ENCODE assay signal across 32 cellular contexts in genomic region chr6:158607411-158608170, GRCh38. TPM values are rescaled to one million over a fixed set of nuclear protein-coding genes. Genes with fewer than 3 reads are reported as not detected.
DNase-seq lines count a peak whose midpoint lies in the region; ATAC-seq, FAIRE-seq and TF ChIP-seq lines count a peak whose summit lies in the region.
"Had no signal": no experiment of that assay in that cellular context is flagged by ENCODE, and none has a peak within 500 bp of the region (broad histone marks: within the 10 kb centered on the region; RNA-seq: fewer than 3 reads in every experiment).

No MANE protein-coding gene starts in this region.

- H3K4me1 ChIP-seq in left ventricle myocardium inferior (peaks cover 38% of the 10 kb centered on the region), astrocyte (ENCODE audit: insufficient read depth, low read length) (no peaks in the 10 kb centered on the region)
- H3K4me1 ChIP-seq: gastroesophageal sphincter had no signal

- DNase-seq in left ventricle myocardium inferior (no peak), cardiac septum (ENCODE audit: low spot score) (no peak), astrocyte (ENCODE audit: low read depth) (peak; percentile 18), left lobe of liver (ENCODE audit: low spot score) (peak; percentile 18), DMS79 (lab: John Stamatoyannopoulos, UW) (no peak), SKM-1 (lab: John Stamatoyannopoulos, UW; ENCODE audit: unreplicated experiment) (no peak), H4 (ENCODE audit: low spot score) (no peak)
- no peak for DNase-seq in T-helper 2 cell treated with Interferon-gamma antibody and Interleukin-4, amounts not matched to agents 5 μg/mL and 100 μg/mL, for 36 hours (ENCODE audit: low spot score)
- DNase-seq: activated CD8-positive, alpha-beta T cell treated with anti-CD3 and anti-CD28 coated beads for 36 hours; activated gamma-delta T cell treated with Interleukin-2 at 50 U/mL for 16 hours; activated naive CD8-positive, alpha-beta T cell treated with anti-CD3 and anti-CD28 coated beads, Interleukin-2, amount 50 U/mL, for 24 hours; activated T-cell treated with anti-CD3 and anti-CD28 coated beads, Interleukin-2, amount 50 U/mL, for 24 hours; BE2C; body of pancreas; DND-41; endodermal cell; HFFc6; hypothalamus; lower lobe of right lung; NCI-H1417; NCI-H2081 treated with DMSO at 0.1 percent for 48 hours; NCI-H345; OCI-M1; SHP77; SW 1271 had no signal

- H3K27ac Mint-ChIP-seq in astrocyte (ENCODE audit: unreplicated experiment), result no peak overlapping the region
- no peak overlapping the region for H3K27ac Mint-ChIP-seq in T-helper 2 cell treated with Interferon-gamma antibody and Interleukin-4, amounts not matched to agents 5 μg/mL and 100 μg/mL, for 36 hours
- H3K27ac Mint-ChIP-seq: activated CD8-positive, alpha-beta T cell treated with anti-CD3 and anti-CD28 coated beads for 36 hours; activated naive CD8-positive, alpha-beta T cell treated with anti-CD3 and anti-CD28 coated beads, Interleukin-2, amount 50 U/mL, for 24 hours; activated T-cell treated with anti-CD3 and anti-CD28 coated beads, Interleukin-2, amount 50 U/mL, for 24 hours; endodermal cell had no signal

- peaks cover 20% of the 10 kb centered on the region for H3K4me1 Mint-ChIP-seq in astrocyte (ENCODE audit: low read depth, unreplicated experiment)
- peaks cover 3% of the 10 kb centered on the region for H3K4me1 Mint-ChIP-seq in T-helper 2 cell treated with Interferon-gamma antibody and Interleukin-4, amounts not matched to agents 5 μg/mL and 100 μg/mL, for 36 hours (ENCODE audit: low read depth)
- H3K4me1 Mint-ChIP-seq: activated naive CD8-positive, alpha-beta T cell treated with anti-CD3 and anti-CD28 coated beads, Interleukin-2, amount 50 U/mL, for 24 hours; neural crest cell had no signal

- H3K36me3 ChIP-seq in left ventricle myocardium inferior, result peaks cover 25% of the 10 kb centered on the region
- H3K36me3 ChIP-seq in astrocyte (ENCODE audit: insufficient read depth, low read length), result peaks cover 31% of the 10 kb centered on the region

- intact Hi-C loops in left ventricle myocardium inferior (cut with micrococcal nuclease), result loop anchor here (5.0 to 10.0 kb wide), 2 partner anchors 93 to 390 kb away; no protein-coding TSS in a partner anchor
- intact Hi-C loops in cardiac septum (cut with DNase I), result no loop called here

- H4K20me1 ChIP-seq in astrocyte (ENCODE audit: insufficient read depth, low read length), result peaks cover 19% of the 10 kb centered on the region

- H3K27me3 ChIP-seq in left ventricle myocardium inferior (ENCODE audit: low read depth) (no peaks in the 10 kb centered on the region), astrocyte (ENCODE audit: insufficient read depth, low read length) (no peaks in the 10 kb centered on the region)
- H3K27me3 ChIP-seq: BE2C, body of pancreas, esophagus muscularis mucosa, gastroesophageal sphincter had no signal

- H3K9ac ChIP-seq in astrocyte (ENCODE audit: low read length), result no peak overlapping the region

- peaks cover 35% of the 10 kb centered on the region for H3K36me3 Mint-ChIP-seq in astrocyte (ENCODE audit: low read depth, unreplicated experiment)
- peaks cover 54% of the 10 kb centered on the region for H3K36me3 Mint-ChIP-seq in T-helper 2 cell treated with Interferon-gamma antibody and Interleukin-4, amounts not matched to agents 5 μg/mL and 100 μg/mL, for 36 hours (ENCODE audit: low read depth)

- no peak overlapping the region for H2AFZ ChIP-seq in astrocyte (ENCODE audit: low read depth, low read length)

- H3K9me3 ChIP-seq in left ventricle myocardium inferior (replicated peaks) (no peaks in the 10 kb centered on the region), astrocyte (ENCODE audit: insufficient read depth, low read depth, low read length) (peaks cover 4% of the 10 kb centered on the region)
- H3K9me3 ChIP-seq: BE2C, body of pancreas, esophagus muscularis mucosa, gastroesophageal sphincter, lower lobe of right lung had no signal

- H3K9me3 Mint-ChIP-seq in astrocyte (ENCODE audit: unreplicated experiment), result no peaks in the 10 kb centered on the region
- no peaks in the 10 kb centered on the region for H3K9me3 Mint-ChIP-seq in T-helper 2 cell treated with Interferon-gamma antibody and Interleukin-4, amounts not matched to agents 5 μg/mL and 100 μg/mL, for 36 hours
- H3K9me3 Mint-ChIP-seq: activated CD8-positive, alpha-beta T cell treated with anti-CD3 and anti-CD28 coated beads for 36 hours; activated naive CD8-positive, alpha-beta T cell treated with anti-CD3 and anti-CD28 coated beads, Interleukin-2, amount 50 U/mL, for 24 hours; activated T-cell treated with anti-CD3 and anti-CD28 coated beads, Interleukin-2, amount 50 U/mL, for 24 hours; endodermal cell; HFFc6; neural crest cell had no signal

- peaks cover 17% of the 10 kb centered on the region for H3K79me2 ChIP-seq in astrocyte (ENCODE audit: insufficient read depth, low read length)

- peak overlapping the region; percentile 16 for H3K4me2 ChIP-seq in astrocyte (ENCODE audit: low read length)

- H3K4me3 ChIP-seq in left ventricle myocardium inferior (no peak overlapping the region), astrocyte (ENCODE audit: insufficient read depth, low read depth, low read length) (no peak overlapping the region)
- H3K4me3 ChIP-seq: body of pancreas, coronary artery, esophagus muscularis mucosa, gastroesophageal sphincter, lower lobe of right lung, skin epidermis had no signal

- no peaks in the 10 kb centered on the region for H3K27me3 Mint-ChIP-seq in astrocyte (ENCODE audit: low read depth, unreplicated experiment)
- no peaks in the 10 kb centered on the region for H3K27me3 Mint-ChIP-seq in T-helper 2 cell treated with Interferon-gamma antibody and Interleukin-4, amounts not matched to agents 5 μg/mL and 100 μg/mL, for 36 hours (ENCODE audit: low read depth)
- H3K27me3 Mint-ChIP-seq: activated CD8-positive, alpha-beta T cell treated with anti-CD3 and anti-CD28 coated beads for 36 hours; activated naive CD8-positive, alpha-beta T cell treated with anti-CD3 and anti-CD28 coated beads, Interleukin-2, amount 50 U/mL, for 24 hours; activated T-cell treated with anti-CD3 and anti-CD28 coated beads, Interleukin-2, amount 50 U/mL, for 24 hours had no signal

- H3K27ac ChIP-seq in left ventricle myocardium inferior (replicated peaks) (peak overlapping the region; percentile 33), astrocyte (ENCODE audit: low read depth, low read length) (no peak overlapping the region)
- H3K27ac ChIP-seq: body of pancreas, coronary artery, esophagus muscularis mucosa, gastroesophageal sphincter, lower lobe of right lung, skin epidermis had no signal

- ATAC-seq in left lobe of liver, result no peak
- ATAC-seq: activated CD4-positive, CD25-positive, alpha-beta regulatory T cell treated with anti-CD3 and anti-CD28 coated beads, Interleukin-2, amount 50 U/mL, for 24 hours; activated CD8-positive, alpha-beta T cell treated with anti-CD3 and anti-CD28 coated beads for 36 hours; activated naive CD8-positive, alpha-beta T cell treated with anti-CD3 and anti-CD28 coated beads, Interleukin-2, amount 50 U/mL, for 24 hours; body of pancreas; gastroesophageal sphincter; lower lobe of right lung had no signal

- no peak overlapping the region for H3K4me3 Mint-ChIP-seq in astrocyte (ENCODE audit: unreplicated experiment)
- no peak overlapping the region for H3K4me3 Mint-ChIP-seq in T-helper 2 cell treated with Interferon-gamma antibody and Interleukin-4, amounts not matched to agents 5 μg/mL and 100 μg/mL, for 36 hours
- H3K4me3 Mint-ChIP-seq: activated CD8-positive, alpha-beta T cell treated with anti-CD3 and anti-CD28 coated beads for 36 hours; activated naive CD8-positive, alpha-beta T cell treated with anti-CD3 and anti-CD28 coated beads, Interleukin-2, amount 50 U/mL, for 24 hours; activated T-cell treated with anti-CD3 and anti-CD28 coated beads, Interleukin-2, amount 50 U/mL, for 24 hours; endodermal cell; HFFc6; neural crest cell had no signal

- TF ChIP-seq CTCF in left ventricle myocardium inferior (IDR thresholded peaks at IDR 0.05; ENCODE audit: borderline replicate concordance) (no peak), astrocyte (IDR thresholded peaks at IDR 0.05; ENCODE audit: insufficient read depth, low read depth, low read length) (no peak)

- no peak for FAIRE-seq in astrocyte (lab: Jason Lieb, UNC)
- FAIRE-seq: GM19239 had no signal

RNA-seq across cellular contexts. Expression of gene DYNLT1, which starts 37.0 kb away (rescaled TPM):
- total RNA-seq in left ventricle myocardium inferior (126 TPM), cardiac septum (131 TPM), astrocyte (169 and 173 TPM in 2 replicates), left lobe of liver (29.9 TPM)
- total RNA-seq in H4 (2014; rRNA removed; shearing (Covaris generic)), result 40.1 and 58.7 TPM in 2 replicates

RNA-seq across cellular contexts. Expression of gene SYTL3, which starts 42.3 kb away (rescaled TPM):
- total RNA-seq in left ventricle myocardium inferior, result 11.2 TPM
- total RNA-seq in cardiac septum, result 5.7 TPM
- total RNA-seq in astrocyte, result 0.82 and 1.2 TPM in 2 replicates
- total RNA-seq in left lobe of liver, result 0.43 TPM
- total RNA-seq in H4 (2014; rRNA removed; shearing (Covaris generic)), result 1.0 TPM in 1 of 2 replicates, not detected in the other

RNA-seq across cellular contexts. Expression of gene TMEM181, which starts 47.7 kb away (rescaled TPM):
- 8.8 TPM for total RNA-seq in left ventricle myocardium inferior
- total RNA-seq in cardiac septum, result 10.6 TPM
- total RNA-seq in astrocyte, result 31.0 and 33.3 TPM in 2 replicates
- total RNA-seq in left lobe of liver, result 12.0 TPM
- total RNA-seq in H4 (2014; rRNA removed; shearing (Covaris generic)), result 16.1 and 18.8 TPM in 2 replicates

Comparison
In these comparisons a context has a peak if more than half of its experiments do, and no peak if none do; other contexts are left out.
1. DNase-seq: peak in astrocyte (single experiment) and left lobe of liver (single experiment); none in left ventricle myocardium inferior (single experiment), cardiac septum (single experiment), DMS79 (single experiment), T-helper 2 cell treated with Interferon-gamma antibody and Interleukin-4, amounts not matched to agents 5 μg/mL and 100 μg/mL, for 36 hours (single experiment), SKM-1 (single experiment) and H4 (single experiment).